ENCODE assay signal across 20 cellular contexts in the genomic region with DNA sequence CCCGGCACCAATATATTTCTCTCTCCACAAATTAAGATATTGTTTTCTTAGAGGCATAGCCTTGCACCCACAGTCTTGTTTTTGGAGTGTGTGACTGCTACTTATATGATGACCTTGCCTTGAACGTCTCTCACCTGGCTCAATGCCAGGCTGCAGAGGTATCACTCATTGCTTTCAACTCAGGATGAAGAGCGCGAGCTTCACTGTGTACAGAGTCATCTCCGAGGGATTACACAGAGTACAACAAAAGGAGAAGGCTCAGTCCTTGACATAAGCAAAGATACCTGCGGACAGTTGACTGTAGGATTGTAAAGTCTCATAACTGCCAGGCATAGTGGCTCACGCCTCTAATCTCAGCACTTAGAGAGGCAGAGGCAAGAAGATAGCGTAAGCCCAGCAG. TPM values are rescaled to one million over a fixed set of nuclear protein-coding genes. Genes with fewer than 3 reads are reported as not detected.
"Had no signal": no experiment of that assay in that cellular context is flagged by ENCODE, and none has a peak within 500 bp of the region (broad histone marks: within the 10 kb centered on the region; RNA-seq: fewer than 3 reads in every experiment).

No MANE protein-coding gene starts in this region.

- ATAC-seq: activated CD8-positive, alpha-beta T cell treated with anti-CD3 and anti-CD28 coated beads, Interleukin-2, amount 10 ng/mL, durations not matched to agents 7 days and 5 days; left lung; sciatic nerve; stimulated activated effector memory CD8-positive, alpha-beta T cell treated with anti-CD3 and anti-CD28 coated beads, Interleukin-12 subunit alpha, Interleukin-12 subunit beta, amount 100 ng/mL, for 72 hours had no signal

- FAIRE-seq: colon had no signal

- DNase-seq: activated CD4-positive, alpha-beta T cell treated with anti-CD3 and anti-CD28 coated beads, Interleukin-2, amount 10 ng/mL, durations not matched to agents 24 days and 14 days; activated CD8-positive, alpha-beta T cell treated with anti-CD3 and anti-CD28 coated beads, Interleukin-2, amount 10 ng/mL, durations not matched to agents 7 days and 5 days; activated naive CD4-positive, alpha-beta T cell treated with anti-CD3 and anti-CD28 coated beads for 36 hours; activated T-cell treated with anti-CD3 and anti-CD28 coated beads, Interleukin-2, amount 50 U/mL, for 24 hours; anterior cingulate cortex; central memory CD4-positive, alpha-beta T cell; dorsolateral prefrontal cortex; foreskin fibroblast; left lung; stimulated activated CD4-positive, alpha-beta T cell treated with anti-CD3 and anti-CD28 coated beads, Interleukin-4, amount 100 ng/mL, for 24 hours; stomach; testis; upper lobe of left lung had no signal

RNA-seq across cellular contexts. Expression of gene CD180, which starts 53.8 kb away (rescaled TPM):
- total RNA-seq: activated CD8-positive, alpha-beta T cell treated with anti-CD3 and anti-CD28 coated beads, Interleukin-2, amount 10 ng/mL, durations not matched to agents 7 days and 5 days; activated naive CD4-positive, alpha-beta T cell treated with anti-CD3 and anti-CD28 coated beads for 36 hours; glomerular endothelial cell; osteocyte; pulmonary artery endothelial cell; smooth muscle cell had no signal
